ENCODE assay signal across 9 cellular contexts in genomic region chrX:108299101-108299591, GRCh38.
DNase-seq lines count a peak whose midpoint lies in the region; ATAC-seq and TF ChIP-seq lines count a peak whose summit lies in the region.
"Had no signal": no experiment of that assay in that cellular context is flagged by ENCODE, and none has a peak within 500 bp of the region (broad histone marks: within the 10 kb centered on the region; RNA-seq: fewer than 3 reads in every experiment).

No MANE protein-coding gene starts in this region.

- H3K27me3 Mint-ChIP-seq in glutamatergic neuron (ENCODE audit: unreplicated experiment), result no peaks in the 10 kb centered on the region

- no peak overlapping the region for H3K27ac Mint-ChIP-seq in glutamatergic neuron (ENCODE audit: unreplicated experiment)
- H3K27ac Mint-ChIP-seq: T-cell had no signal

- no peaks in the 10 kb centered on the region for H3K36me3 Mint-ChIP-seq in glutamatergic neuron (ENCODE audit: unreplicated experiment)
- H3K36me3 Mint-ChIP-seq: T-cell had no signal

- TF ChIP-seq CTCF in GM10266 (IDR thresholded peaks at IDR 0.05; ENCODE audit: control insufficient read depth, insufficient read depth, low read depth, missing control alignments) (no peak), glutamatergic neuron (IDR thresholded peaks at IDR 0.05; ENCODE audit: partially characterized antibody, unreplicated experiment) (no peak)

- peak; percentile 77 for ATAC-seq in GM21825 (IDR thresholded peaks at IDR 0.05; ENCODE audit: unreplicated experiment)
- ATAC-seq in HG03565 (IDR thresholded peaks at IDR 0.05; ENCODE audit: unreplicated experiment), result peak; percentile 57
- ATAC-seq: T-cell had no signal

- H3K4me1 Mint-ChIP-seq in glutamatergic neuron (ENCODE audit: low read depth, unreplicated experiment), result peaks cover 4% of the 10 kb centered on the region
- H3K4me1 Mint-ChIP-seq: T-cell had no signal

- no peak overlapping the region for H3K4me3 Mint-ChIP-seq in glutamatergic neuron (ENCODE audit: unreplicated experiment)
- H3K4me3 Mint-ChIP-seq: T-cell had no signal

- DNase-seq in GM10266 (ENCODE audit: extremely low spot score) (peak; percentile 2), glomerular visceral epithelial cell (ENCODE audit: extremely low spot score) (peak; percentile 82), mucosa of gallbladder (ENCODE audit: low spot score) (no peak), NCI-H748 (lab: John Stamatoyannopoulos, UW; ENCODE audit: unreplicated experiment) (no peak), glutamatergic neuron (no peak), HuH-7.5 (ENCODE audit: low spot score) (no peak)
- DNase-seq: T-cell had no signal

- H3K9me3 Mint-ChIP-seq in glutamatergic neuron (ENCODE audit: unreplicated experiment), result no peaks in the 10 kb centered on the region
- H3K9me3 Mint-ChIP-seq: T-cell had no signal

Comparison
In these comparisons a context has a peak if more than half of its experiments do, and no peak if none do; other contexts are left out.
1. DNase-seq: peak in GM10266 (single experiment) and glomerular visceral epithelial cell (single experiment); none in mucosa of gallbladder (single experiment), NCI-H748 (single experiment), glutamatergic neuron (single experiment) and HuH-7.5 (single experiment).